ENCODE assay signal across 22 cellular contexts in genomic region chr3:45826908-45827307, GRCh38. TPM values are rescaled to one million over a fixed set of nuclear protein-coding genes. Genes with fewer than 3 reads are reported as not detected.
"Had no signal": no experiment of that assay in that cellular context is flagged by ENCODE, and none has a peak within 500 bp of the region (broad histone marks: within the 10 kb centered on the region; RNA-seq: fewer than 3 reads in every experiment).

No MANE protein-coding gene starts in this region.

- FAIRE-seq: kidney had no signal

- H3K27ac Mint-ChIP-seq: effector memory CD8-positive, alpha-beta T cell; naive thymus-derived CD8-positive, alpha-beta T cell; type B pancreatic cell had no signal

- H3K4me3 Mint-ChIP-seq: effector memory CD8-positive, alpha-beta T cell; immature natural killer cell; naive thymus-derived CD8-positive, alpha-beta T cell; type B pancreatic cell had no signal

- H3K9me3 Mint-ChIP-seq: effector memory CD8-positive, alpha-beta T cell; immature natural killer cell; naive thymus-derived CD8-positive, alpha-beta T cell; type B pancreatic cell had no signal

- H3K27me3 ChIP-seq: esophagus squamous epithelium, gastroesophageal sphincter, right atrium auricular region, uterus had no signal

- H3K9me3 ChIP-seq: esophagus squamous epithelium, gastroesophageal sphincter, left ventricle myocardium inferior, lower lobe of right lung, right atrium auricular region, uterus had no signal

- H3K4me1 Mint-ChIP-seq: immature natural killer cell had no signal

- H3K4me3 ChIP-seq: esophagus squamous epithelium, gastroesophageal sphincter, left ventricle myocardium inferior, lower lobe of right lung, right atrium auricular region, uterus had no signal

- ATAC-seq: effector memory CD8-positive, alpha-beta T cell; gastroesophageal sphincter; left cardiac atrium; lower lobe of right lung; naive thymus-derived CD8-positive, alpha-beta T cell had no signal

- H3K27me3 Mint-ChIP-seq: effector memory CD8-positive, alpha-beta T cell; naive thymus-derived CD8-positive, alpha-beta T cell; type B pancreatic cell had no signal

- DNase-seq: cortex of kidney; effector memory CD8-positive, alpha-beta T cell; esophagus squamous epithelium; foreskin fibroblast; glutamatergic neuron; immature natural killer cell; kidney; left cardiac atrium; left ventricle myocardium inferior; lower lobe of right lung; naive thymus-derived CD8-positive, alpha-beta T cell; posterior cingulate gyrus; small intestine; stimulated activated CD4-positive, alpha-beta T cell treated with anti-CD3 and anti-CD28 coated beads, Interleukin-12 subunit alpha, Interleukin-12 subunit beta, amount 100 ng/mL, for 4 hours; stimulated activated naive CD4-positive, alpha-beta T cell treated with Interleukin-2 at 50 U/mL for 16 hours; uterus had no signal

- H3K4me1 ChIP-seq: esophagus squamous epithelium, gastroesophageal sphincter, lower lobe of right lung, right atrium auricular region, uterus had no signal

- H3K36me3 ChIP-seq: uterus had no signal

- H3K27ac ChIP-seq: esophagus squamous epithelium, gastroesophageal sphincter, left ventricle myocardium inferior, lower lobe of right lung, right atrium auricular region, uterus had no signal

RNA-seq across cellular contexts. Expression of gene SLC6A20, which starts 30.6 kb away (rescaled TPM):
- total RNA-seq: left ventricle myocardium inferior, osteocyte, right atrium auricular region had no signal
- polyA plus RNA-seq: immature natural killer cell; naive thymus-derived CD8-positive, alpha-beta T cell; neural cell had no signal

RNA-seq across cellular contexts. Expression of gene CCR9, which starts 59.4 kb away (rescaled TPM):
- total RNA-seq: esophagus squamous epithelium, gastroesophageal sphincter, left cardiac atrium, left ventricle myocardium inferior, lower lobe of right lung, mesenteric fat pad, osteocyte, right atrium auricular region had no signal
- polyA plus RNA-seq: immature natural killer cell, neural cell had no signal
